Comparison of ENCODE assay signal across 2 cellular contexts in the genomic region with DNA sequence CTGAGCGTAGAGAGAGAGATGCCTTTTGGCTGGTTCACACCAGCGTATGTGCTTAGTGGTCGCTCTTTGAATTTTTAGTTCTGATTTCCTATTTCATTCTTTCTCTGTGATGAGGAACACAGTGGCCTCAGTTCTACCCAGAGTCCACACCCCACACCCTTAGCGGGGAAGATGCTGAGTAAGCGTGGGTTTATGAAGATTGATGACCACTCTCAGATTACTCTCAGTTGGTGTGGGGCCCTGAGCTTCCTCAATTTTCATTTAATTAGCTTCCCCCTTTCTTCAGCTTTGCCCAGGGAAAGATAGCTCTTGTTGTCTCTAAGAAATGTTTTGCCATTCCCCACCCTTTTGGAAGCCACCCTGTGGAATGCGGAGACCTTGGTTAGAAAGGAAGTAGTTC.
TF ChIP-seq lines count a peak whose summit lies in the region.

No MANE protein-coding gene starts in this region.

TF ChIP-seq in H1, 55 proteins besides CTCF, POLR2A, EP300 and RAD21 (continued from another document):
- no peak for TF ChIP-seq GTF2F1 (IDR thresholded peaks at IDR 0.05; ENCODE audit: borderline replicate concordance, low read depth, low read length)
TF ChIP-seq in H1: peak in this region for 0.

TF ChIP-seq in WTC11, 78 proteins besides CTCF, POLR2A, EP300 and RAD21 (continued from another document):
- TF ChIP-seq, protein P1, sequence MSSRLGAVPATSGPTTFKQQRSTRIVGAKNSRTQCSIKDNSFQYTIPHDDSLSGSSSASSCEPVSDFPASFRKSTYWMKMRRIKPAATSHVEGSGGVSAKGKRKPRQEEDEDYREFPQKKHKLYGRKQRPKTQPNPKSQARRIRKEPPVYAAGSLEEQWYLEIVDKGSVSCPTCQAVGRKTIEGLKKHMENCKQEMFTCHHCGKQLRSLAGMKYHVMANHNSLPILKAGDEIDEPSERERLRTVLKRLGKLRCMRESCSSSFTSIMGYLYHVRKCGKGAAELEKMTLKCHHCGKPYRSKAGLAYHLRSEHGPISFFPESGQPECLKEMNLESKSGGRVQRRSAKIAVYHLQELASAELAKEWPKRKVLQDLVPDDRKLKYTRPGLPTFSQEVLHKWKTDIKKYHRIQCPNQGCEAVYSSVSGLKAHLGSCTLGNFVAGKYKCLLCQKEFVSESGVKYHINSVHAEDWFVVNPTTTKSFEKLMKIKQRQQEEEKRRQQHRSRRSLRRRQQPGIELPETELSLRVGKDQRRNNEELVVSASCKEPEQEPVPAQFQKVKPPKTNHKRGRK (CRISPR knock-in tag; IDR thresholded peaks at IDR 0.05; ENCODE audit: borderline replicate concordance): no peak
- TF ChIP-seq ATF2 (CRISPR knock-in tag; IDR thresholded peaks at IDR 0.05; ENCODE audit: borderline replicate concordance, low read depth) (no peak), RORB (CRISPR knock-in tag; IDR thresholded peaks at IDR 0.05) (no peak)
